7 cellular contexts compared by ENCODE assay signal in genomic region chr5:139342423-139342723, GRCh38. TPM values are rescaled to one million over a fixed set of nuclear protein-coding genes. Genes with fewer than 3 reads are reported as not detected.
DNase-seq lines count a peak whose midpoint lies in the region; ATAC-seq lines count a peak whose summit lies in the region.

No MANE protein-coding gene starts in this region.

- H2BK120ac ChIP-seq in mesendoderm (ENCODE audit: low read depth, low read length): no peak overlapping the region

- no peaks in the 10 kb centered on the region for H3K36me3 ChIP-seq in mesendoderm (ENCODE audit: control insufficient read depth, insufficient read depth, low read length)

- peak overlapping the region; percentile 99 for H3K56ac ChIP-seq in mesendoderm (ENCODE audit: low read length)

- no peaks in the 10 kb centered on the region for H3K79me1 ChIP-seq in mesendoderm (ENCODE audit: low read length)

- peak overlapping the region; percentile 100 for H3K27ac ChIP-seq in angular gyrus (ENCODE audit: low read depth, low read length)
- peak overlapping the region; percentile 37 for H3K27ac ChIP-seq in mesendoderm (ENCODE audit: low read depth, low read length)

- H4K5ac ChIP-seq in mesendoderm (ENCODE audit: low read length): no peak overlapping the region

- H3K9ac ChIP-seq in mesendoderm (ENCODE audit: low read length): peak overlapping the region; percentile 92

- H3K4me1 ChIP-seq in mesendoderm (ENCODE audit: control insufficient read depth, low read depth, low read length): peaks cover 4% of the 10 kb centered on the region

- no peak overlapping the region for H2BK15ac ChIP-seq in mesendoderm (replicated peaks; ENCODE audit: low read depth)

- DNase-seq in mesendoderm (no peak), NCI-H2081 treated with DMSO at 0.1 percent for 48 hours (lab: John Stamatoyannopoulos, UW) (no peak), NCI-H345 treated with DMSO at 0.1 percent for 48 hours (lab: John Stamatoyannopoulos, UW; ENCODE audit: unreplicated experiment) (no peak)
- DNase-seq in activated effector memory CD4-positive, alpha-beta T cell treated with anti-CD3 and anti-CD28 coated beads, Interleukin-2, amount 50 U/mL, for 16 hours: no peak

- no peaks in the 10 kb centered on the region for H3K27me3 ChIP-seq in mesendoderm (ENCODE audit: insufficient read depth, low read length, poor library complexity)

- H3K23ac ChIP-seq in mesendoderm (ENCODE audit: low read length): no peak overlapping the region

- peaks cover 49% of the 10 kb centered on the region for H3K79me2 ChIP-seq in mesendoderm (ENCODE audit: control insufficient read depth, insufficient read depth, low read length)

- peak overlapping the region; percentile 78 for H3K4me3 ChIP-seq in mesendoderm (ENCODE audit: low read length)

- no CpG with 5 or more reads among the region's 16 CpGs for WGBS in mesendoderm (ENCODE audit: extremely low coverage, insufficient coverage, low lambda C conversion rate)

- ATAC-seq in GM19372 (IDR thresholded peaks at IDR 0.05; ENCODE audit: low read depth, unreplicated experiment) (peak; percentile 49), HG03378 (IDR thresholded peaks at IDR 0.05; ENCODE audit: unreplicated experiment) (peak; percentile 15)

- H4K8ac ChIP-seq in mesendoderm (ENCODE audit: low read depth, low read length): no peak overlapping the region

- peak overlapping the region; percentile 39 for H3K4ac ChIP-seq in mesendoderm (ENCODE audit: low read depth, low read length)

- H3K18ac ChIP-seq in mesendoderm (ENCODE audit: low read length): no peak overlapping the region

- no peak overlapping the region for H2BK5ac ChIP-seq in mesendoderm (ENCODE audit: low read length)

- H3K4me2 ChIP-seq in mesendoderm (ENCODE audit: low read length): peak overlapping the region; percentile 74

- H2AK5ac ChIP-seq in mesendoderm (ENCODE audit: low read length): no peak overlapping the region

RNA-seq across cellular contexts. Expression of gene PAIP2, which starts 0.7 kb away (rescaled TPM):
- 189 TPM for polyA plus RNA-seq in mesendoderm (2013, experiment 1 of 2)
- polyA plus RNA-seq in mesendoderm (2013, experiment 2 of 2): 179 TPM

RNA-seq across cellular contexts. Expression of gene SLC23A1, which starts 40.7 kb away (rescaled TPM):
- polyA plus RNA-seq in mesendoderm (2013, experiment 1 of 2): not detected
- not detected for polyA plus RNA-seq in mesendoderm (2013, experiment 2 of 2)

RNA-seq across cellular contexts. Expression of gene MZB1, which starts 47.3 kb away (rescaled TPM):
- 0.07 TPM for polyA plus RNA-seq in mesendoderm (2013, experiment 1 of 2)
- polyA plus RNA-seq in mesendoderm (2013, experiment 2 of 2): 0.17 TPM

RNA-seq across cellular contexts. Expression of gene MATR3, which starts 48.8 kb away (rescaled TPM):
- polyA plus RNA-seq in mesendoderm (2013, experiment 1 of 2): 275 TPM
- polyA plus RNA-seq in mesendoderm (2013, experiment 2 of 2): 261 TPM

RNA-seq across cellular contexts. Expression of gene PROB1, which starts 52.5 kb away (rescaled TPM):
- 1.1 TPM for polyA plus RNA-seq in mesendoderm (2013, experiment 1 of 2)
- 1.1 TPM for polyA plus RNA-seq in mesendoderm (2013, experiment 2 of 2)
